In genomic region chr9:130311774-130312140, GRCh38 we compare ENCODE assay signal across 20 cellular contexts. TPM values are rescaled to one million over a fixed set of nuclear protein-coding genes. Genes with fewer than 3 reads are reported as not detected.
DNase-seq lines count a peak whose midpoint lies in the region; ATAC-seq and TF ChIP-seq lines count a peak whose summit lies in the region.
"Had no signal": no experiment of that assay in that cellular context is flagged by ENCODE, and none has a peak within 500 bp of the region (broad histone marks: within the 10 kb centered on the region; RNA-seq: fewer than 3 reads in every experiment).

No MANE protein-coding gene starts in this region.

- H3K9ac ChIP-seq in muscle layer of colon (ENCODE audit: low read length), result no peak overlapping the region
- H3K9ac ChIP-seq: KMS-11 had no signal

- in situ Hi-C loops in KBM-7 (cut with MboI; ENCODE audit: low pct_unique_long_range_greater_than_20kb, low sequenced_read_pairs), result no loop called here

- no peaks in the 10 kb centered on the region for H3K27me3 ChIP-seq in right cardiac atrium (ENCODE audit: control insufficient read depth, insufficient read depth)
- no peaks in the 10 kb centered on the region for H3K27me3 ChIP-seq in heart right ventricle
- H3K27me3 ChIP-seq in muscle layer of colon (ENCODE audit: control insufficient read depth in 1 of 2, insufficient read depth in 2 of 2, low read length in 2 of 2), result no peaks in the 10 kb centered on the region

- DNase-seq in DMS 273 (lab: John Stamatoyannopoulos, UW; ENCODE audit: unreplicated experiment), result peak; percentile 27
- DNase-seq in DMS 273 treated with DMSO at 0.1 percent for 48 hours (lab: John Stamatoyannopoulos, UW), result no peak
- DNase-seq in right cardiac atrium, result peak in 2 of 3 donors; percentile 5 to 37
- DNase-seq in heart right ventricle, result no peak
- DNase-seq in stimulated activated CD4-positive, alpha-beta T cell treated with anti-CD3 and anti-CD28 coated beads, Interleukin-4, amount 100 ng/mL, for 1 hour, result no peak
- no peak for DNase-seq in KBM-7
- DNase-seq: GF-D8, H9, MV-4-11, NCI-H1417 treated with DMSO at 0.1 percent for 48 hours, NCI-H1930, NCI-H446, NCI-H526 treated with DMSO at 0.1 percent for 48 hours, SHP77 had no signal

- intact Hi-C loops in right cardiac atrium (cut with DNase I), result no loop called here
- intact Hi-C loops in heart right ventricle (cut with DNase I), result no loop called here

- peaks cover 3% of the 10 kb centered on the region for H3K4me1 ChIP-seq in right cardiac atrium (ENCODE audit: control insufficient read depth, insufficient read depth, low read length)
- H3K4me1 ChIP-seq in heart right ventricle, result peaks cover 0 to 13% (median 0%) of the 10 kb centered on the region in 9 donors
- peaks cover 19% of the 10 kb centered on the region for H3K4me1 ChIP-seq in muscle layer of colon (ENCODE audit: insufficient read depth, low read length)

- H3K9me3 ChIP-seq in right cardiac atrium (ENCODE audit: control insufficient read depth, low read length) (no peaks in the 10 kb centered on the region), heart right ventricle (no peaks in the 10 kb centered on the region), muscle layer of colon (ENCODE audit: low read length) (no peaks in the 10 kb centered on the region)

- ATAC-seq in right cardiac atrium, result no peak
- no peak for ATAC-seq in heart right ventricle
- no peak for ATAC-seq in SK-N-SH treated with all-trans-retinoic acid at 6 μM for 48 hours

- H3K36me3 ChIP-seq in heart right ventricle, result peaks cover 0 to 10% (median 0%) of the 10 kb centered on the region in 9 donors
- H3K36me3 ChIP-seq in muscle layer of colon (ENCODE audit: insufficient read depth, low read length), result peaks cover 35% of the 10 kb centered on the region

- WGBS in right cardiac atrium, result 61% methylated on average over 9 of the region's 9 CpGs
- WGBS in heart right ventricle, 2 donors, result 55 to 65% methylated on average over 9 of the region's 9 CpGs

- H3K27ac ChIP-seq in right cardiac atrium (ENCODE audit: low read length) (no peak overlapping the region), heart right ventricle (no peak overlapping the region), muscle layer of colon (ENCODE audit: low read depth, low read length) (peak overlapping the region; percentile 19)
- H3K27ac ChIP-seq: 22Rv1, KMS-11, SK-N-MC had no signal

- H3K4me3 ChIP-seq in right cardiac atrium (ENCODE audit: low read length) (no peak overlapping the region), heart right ventricle (no peak overlapping the region), muscle layer of colon (ENCODE audit: low read depth in 1 of 2, low read length in 2 of 2) (no peak overlapping the region)
- H3K4me3 ChIP-seq: SK-N-MC had no signal

- no peak for TF ChIP-seq CTCF in heart right ventricle (IDR thresholded peaks at IDR 0.05)

TF ChIP-seq in SK-N-SH treated with all-trans-retinoic acid at 6 μM for 48 hours, 23 proteins besides CTCF, POLR2A, EP300 and RAD21:
- no peak for TF ChIP-seq ZNF70 (CRISPR knock-in tag; IDR thresholded peaks at IDR 0.05)
- no peak for TF ChIP-seq ZNF565 (CRISPR knock-in tag; conservative IDR thresholded peaks at IDR 0.05; ENCODE audit: low read depth)
- TF ChIP-seq OSR1 (CRISPR knock-in tag; IDR thresholded peaks at IDR 0.05), result no peak
- TF ChIP-seq BACH2 (CRISPR knock-in tag; IDR thresholded peaks at IDR 0.05; ENCODE audit: borderline replicate concordance), result no peak
- no peak for TF ChIP-seq ZFP30 (CRISPR knock-in tag; IDR thresholded peaks at IDR 0.05)
- no peak for TF ChIP-seq ISL1 (CRISPR knock-in tag; IDR thresholded peaks at IDR 0.05)
- TF ChIP-seq ZC3H10 (CRISPR knock-in tag; IDR thresholded peaks at IDR 0.05), result no peak
- TF ChIP-seq ESRRG (CRISPR knock-in tag; IDR thresholded peaks at IDR 0.05), result no peak
- no peak for TF ChIP-seq SNAI2 (CRISPR knock-in tag; IDR thresholded peaks at IDR 0.05)
- no peak for TF ChIP-seq ZFP3 (CRISPR knock-in tag; IDR thresholded peaks at IDR 0.05)

RNA-seq across cellular contexts. Expression of gene HMCN2, which starts 46.2 kb away (rescaled TPM):
- total RNA-seq in right cardiac atrium (1 to 10 TPM; 2.3 to 5.1 (median 3.9) TPM), heart right ventricle (1 to 10 TPM; 2.6 to 6.1 (median 4.9) TPM)
- polyA plus RNA-seq in right cardiac atrium (6.1 TPM), heart right ventricle (10 to 100 TPM in 1 of 2 donors, 1 to 10 TPM in 1; 6.2 to 10.2 TPM)
- total RNA-seq: OCI-LY7 had no signal

Comparison
In these comparisons a context has a peak if more than half of its experiments do, and no peak if none do; other contexts are left out.
1. DNase-seq: peak in DMS 273 (single experiment) and right cardiac atrium (2 of 3); none in DMS 273 treated with DMSO at 0.1 percent for 48 hours (single experiment), heart right ventricle (0 of 2), stimulated activated CD4-positive, alpha-beta T cell treated with anti-CD3 and anti-CD28 coated beads, Interleukin-4, amount 100 ng/mL, for 1 hour (single experiment) and KBM-7 (single experiment).